In the genomic region with DNA sequence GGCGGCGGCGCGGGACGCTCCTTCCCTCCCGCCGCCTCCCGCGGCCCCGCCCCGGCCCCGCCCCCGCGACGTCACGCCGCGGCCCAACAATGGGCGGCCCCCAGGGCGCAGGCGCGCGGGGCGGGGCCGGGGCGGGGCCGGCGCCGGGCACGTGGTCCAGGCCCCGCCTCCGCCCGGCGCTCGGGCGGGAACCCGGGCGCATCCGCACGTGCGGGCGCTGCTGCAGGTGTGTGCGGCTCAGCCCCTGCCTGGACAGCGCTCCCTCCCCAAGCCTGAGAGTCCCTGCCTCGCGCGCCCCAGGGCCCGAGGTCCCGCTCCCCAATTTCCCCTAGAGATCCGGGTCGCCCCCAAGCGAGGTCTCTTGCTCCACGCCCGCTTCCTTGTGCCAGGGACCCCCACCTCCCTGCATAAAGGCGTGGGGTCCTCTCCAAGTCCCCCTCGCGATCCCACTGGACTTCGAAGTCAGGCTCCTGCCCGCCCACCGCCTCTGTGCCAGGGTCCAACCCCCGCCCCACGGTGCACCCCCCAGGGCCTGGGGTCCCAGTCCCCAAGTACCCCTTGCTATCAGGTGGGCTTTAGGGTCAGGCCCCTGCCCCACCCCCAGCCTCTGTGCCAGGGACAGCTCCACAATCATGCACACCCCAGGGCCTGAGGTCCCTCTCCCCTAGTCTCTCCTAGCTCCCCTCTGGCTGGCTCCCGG, we compare ENCODE assay signal across 8 cellular contexts. TPM values are rescaled to one million over a fixed set of nuclear protein-coding genes. Genes with fewer than 3 reads are reported as not detected.
DNase-seq lines count a peak whose midpoint lies in the region; ATAC-seq and TF ChIP-seq lines count a peak whose summit lies in the region.

A gene (minus strand): TSS at position 6 of the 700 bp plus-strand sequence. CDS start 267 bp downstream, outside the sequence.

- TF ChIP-seq CTCF in endothelial cell (IDR thresholded peaks at IDR 0.05; ENCODE audit: unreplicated experiment), result no peak
- no peak for TF ChIP-seq CTCF in mucosa of descending colon (IDR thresholded peaks at IDR 0.05)

- peak within 1 kb of the TSS; percentile 72 for H3K27ac Mint-ChIP-seq in endothelial cell (ENCODE audit: unreplicated experiment)

- H3K4me3 Mint-ChIP-seq in endothelial cell (ENCODE audit: unreplicated experiment), result peak within 1 kb of the TSS; percentile 86

- intact Hi-C loops in mucosa of descending colon (cut with DNase I, micrococcal nuclease), result no loop called here

- peaks cover 13% of the 10 kb centered on the region for H3K4me1 Mint-ChIP-seq in endothelial cell (ENCODE audit: unreplicated experiment)

- peaks cover 4% of the 10 kb centered on the region for H3K36me3 Mint-ChIP-seq in endothelial cell (ENCODE audit: low read depth, unreplicated experiment)

- H3K27me3 Mint-ChIP-seq in endothelial cell (ENCODE audit: unreplicated experiment), result peaks cover 35% of the 10 kb centered on the region

- no peaks in the 10 kb centered on the region for H3K36me3 ChIP-seq in ES-I3 (ENCODE audit: insufficient read depth, low read length)
- H3K36me3 ChIP-seq in mucosa of descending colon (ENCODE audit: low read depth), result no peaks in the 10 kb centered on the region

- no peaks in the 10 kb centered on the region for H3K9me3 Mint-ChIP-seq in endothelial cell (ENCODE audit: unreplicated experiment)

- peak within 1 kb of the TSS; percentile 98 for H3K9ac ChIP-seq in ES-I3 (ENCODE audit: low read depth, low read length)

- H3K4me3 ChIP-seq in mucosa of descending colon, result peak within 1 kb of the TSS; percentile 44

- ATAC-seq in HG02981 (IDR thresholded peaks at IDR 0.05; ENCODE audit: unreplicated experiment) (peak; percentile 57), mucosa of descending colon (peak; percentile 90), HG02852 (IDR thresholded peaks at IDR 0.05; ENCODE audit: unreplicated experiment) (no peak)

- H3K9me3 ChIP-seq in ES-I3 (ENCODE audit: control insufficient read depth, insufficient read depth, low read length) (no peaks in the 10 kb centered on the region), mucosa of descending colon (no peaks in the 10 kb centered on the region)

- DNase-seq in NOMO-1 treated with DMSO at 0.1 percent for 48 hours (lab: John Stamatoyannopoulos, UW; ENCODE audit: unreplicated experiment) (peak; percentile 51), activated T-cell treated with anti-CD3 and anti-CD28 coated beads for 24 hours (ENCODE audit: low read depth) (peak; percentile 71), endothelial cell (ENCODE audit: low spot score) (peak; percentile 87), mucosa of descending colon (peak; percentile 83 to 87 (median 87))
- DNase-seq in stimulated activated CD8-positive, alpha-beta memory T cell treated with anti-CD3 and anti-CD28 coated beads, Interleukin-2, amount 100 ng/mL, for 1 hour (ENCODE audit: low read depth in 2 of 2), result peak; percentile 68 to 71

- H3K4me1 ChIP-seq in ES-I3 (ENCODE audit: insufficient read depth, low read length), result no peaks in the 10 kb centered on the region
- peaks cover 8% of the 10 kb centered on the region for H3K4me1 ChIP-seq in mucosa of descending colon (ENCODE audit: low read depth)

RNA-seq across cellular contexts. Expression of the gene that starts here (rescaled TPM):
- total RNA-seq in endothelial cell (ENCODE audit: unreplicated experiment) (73.4 TPM), mucosa of descending colon (10 to 100 TPM; 21.3 to 28.1 (median 21.5) TPM)
